ENCODE assay signal across 12 cellular contexts in the genomic region with DNA sequence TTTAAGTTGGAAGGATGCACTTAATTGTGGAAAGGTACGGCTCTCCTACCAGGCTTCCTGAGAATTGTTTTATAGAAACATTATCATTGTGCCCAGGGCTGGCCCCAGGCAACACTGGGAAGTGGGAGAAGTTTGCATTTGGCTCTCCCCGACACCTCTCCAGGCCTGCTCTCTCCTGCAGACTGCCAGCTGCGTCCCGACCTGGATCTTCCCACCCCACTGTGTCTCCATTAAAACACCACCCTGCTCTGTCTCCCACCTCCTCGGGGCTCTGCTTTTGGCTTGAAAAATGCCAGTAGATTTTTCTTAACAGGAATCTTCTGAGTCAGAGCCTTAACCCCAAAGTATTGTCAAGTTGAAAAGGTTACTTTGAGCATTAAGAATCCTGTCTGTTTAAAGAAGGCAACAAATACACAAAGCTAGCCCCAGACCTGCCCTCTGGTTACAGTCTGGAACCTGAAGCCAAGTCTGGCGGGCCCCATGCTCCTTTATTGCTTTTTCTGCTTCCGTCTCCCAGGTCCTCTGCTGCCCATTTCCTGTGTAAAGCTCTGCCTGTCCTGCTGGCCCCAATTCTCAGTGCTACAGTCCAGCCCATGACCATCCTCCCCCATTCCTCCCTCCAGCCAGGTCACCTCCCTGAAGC.
DNase-seq lines count a peak whose midpoint lies in the region; ATAC-seq and TF ChIP-seq lines count a peak whose summit lies in the region.
"Had no signal": no experiment of that assay in that cellular context is flagged by ENCODE, and none has a peak within 500 bp of the region (broad histone marks: within the 10 kb centered on the region; RNA-seq: fewer than 3 reads in every experiment).

No MANE protein-coding gene starts in this region.

- H3K9me3 Mint-ChIP-seq in neural crest cell, result peaks cover 7% of the 10 kb centered on the region
- no peaks in the 10 kb centered on the region for H3K9me3 Mint-ChIP-seq in stimulated activated memory B cell treated with anti-CD40 and anti-IgM and Interleukin-4, amounts not matched to agents 10 μg/mL and 1 μg/mL and 100 μg/mL, for 72 hours
- H3K9me3 Mint-ChIP-seq in activated CD4-positive, alpha-beta memory T cell treated with anti-CD3 and anti-CD28 coated beads for 36 hours, result no peaks in the 10 kb centered on the region

- POLR2A ChIA-PET in activated CD4-positive, alpha-beta memory T cell treated with anti-CD3 and anti-CD28 coated beads for 36 hours (lab: Charles Lee), result no interaction called here

- no peaks in the 10 kb centered on the region for H3K36me3 Mint-ChIP-seq in neural crest cell (ENCODE audit: low read depth)
- no peaks in the 10 kb centered on the region for H3K36me3 Mint-ChIP-seq in stimulated activated memory B cell treated with anti-CD40 and anti-IgM and Interleukin-4, amounts not matched to agents 10 μg/mL and 1 μg/mL and 100 μg/mL, for 72 hours
- H3K36me3 Mint-ChIP-seq in activated CD4-positive, alpha-beta memory T cell treated with anti-CD3 and anti-CD28 coated beads for 36 hours, result no peaks in the 10 kb centered on the region
- H3K36me3 Mint-ChIP-seq: CD4-positive, CD25-positive, alpha-beta regulatory T cell had no signal

- intact Hi-C loops in posterior cingulate gyrus (cut with DNase I), result loop anchor here (5.0 kb wide), 1 partner anchor 786 kb away; no protein-coding TSS in a partner anchor
- intact Hi-C loops in activated CD4-positive, alpha-beta memory T cell treated with anti-CD3 and anti-CD28 coated beads for 36 hours (cut with micrococcal nuclease), result no loop called here

- H3K4me3 ChIP-seq in fibroblast of villous mesenchyme (ENCODE audit: low read depth, low read length), result no peak overlapping the region
- H3K4me3 ChIP-seq: GM23248 had no signal

- H3K4me3 Mint-ChIP-seq in neural crest cell, result no peak overlapping the region
- no peak overlapping the region for H3K4me3 Mint-ChIP-seq in stimulated activated memory B cell treated with anti-CD40 and anti-IgM and Interleukin-4, amounts not matched to agents 10 μg/mL and 1 μg/mL and 100 μg/mL, for 72 hours
- H3K4me3 Mint-ChIP-seq in activated CD4-positive, alpha-beta memory T cell treated with anti-CD3 and anti-CD28 coated beads for 36 hours, result no peak overlapping the region
- H3K4me3 Mint-ChIP-seq: B cell; CD4-positive, CD25-positive, alpha-beta regulatory T cell had no signal

- TF ChIP-seq CTCF in fibroblast of villous mesenchyme (IDR thresholded peaks at IDR 0.05; ENCODE audit: insufficient read depth, low read depth, low read length), result no peak
- TF ChIP-seq CTCF in neural crest cell (conservative IDR thresholded peaks at IDR 0.05), result no peak
- TF ChIP-seq CTCF in omental fat pad (IDR thresholded peaks at IDR 0.05), result no peak

- ATAC-seq in stimulated activated memory B cell treated with anti-CD40 and anti-IgM and Interleukin-4, amounts not matched to agents 10 μg/mL and 1 μg/mL and 100 μg/mL, for 72 hours, result peak; percentile 10
- ATAC-seq in omental fat pad (ENCODE audit: low FRiP score), result no peak

- H3K27ac Mint-ChIP-seq in neural crest cell (ENCODE audit: unreplicated experiment), result peak overlapping the region; percentile 80
- no peak overlapping the region for H3K27ac Mint-ChIP-seq in stimulated activated memory B cell treated with anti-CD40 and anti-IgM and Interleukin-4, amounts not matched to agents 10 μg/mL and 1 μg/mL and 100 μg/mL, for 72 hours
- H3K27ac Mint-ChIP-seq in activated CD4-positive, alpha-beta memory T cell treated with anti-CD3 and anti-CD28 coated beads for 36 hours, result no peak overlapping the region
- H3K27ac Mint-ChIP-seq: B cell; CD4-positive, CD25-positive, alpha-beta regulatory T cell had no signal

- no peaks in the 10 kb centered on the region for H3K27me3 Mint-ChIP-seq in neural crest cell (ENCODE audit: low read depth)
- peaks cover 9% of the 10 kb centered on the region for H3K27me3 Mint-ChIP-seq in stimulated activated memory B cell treated with anti-CD40 and anti-IgM and Interleukin-4, amounts not matched to agents 10 μg/mL and 1 μg/mL and 100 μg/mL, for 72 hours
- H3K27me3 Mint-ChIP-seq in activated CD4-positive, alpha-beta memory T cell treated with anti-CD3 and anti-CD28 coated beads for 36 hours, result peaks cover 1% of the 10 kb centered on the region
- H3K27me3 Mint-ChIP-seq: B cell; CD4-positive, CD25-positive, alpha-beta regulatory T cell had no signal

- CTCF ChIA-PET in activated CD4-positive, alpha-beta memory T cell treated with anti-CD3 and anti-CD28 coated beads for 36 hours (lab: Charles Lee), result interaction anchor here (0.5 kb wide), 1 partner anchor 546 kb away, joined by 3 read pairs; no protein-coding TSS in a partner anchor

- H3K4me1 Mint-ChIP-seq in neural crest cell, result peaks cover 55% of the 10 kb centered on the region
- no peaks in the 10 kb centered on the region for H3K4me1 Mint-ChIP-seq in stimulated activated memory B cell treated with anti-CD40 and anti-IgM and Interleukin-4, amounts not matched to agents 10 μg/mL and 1 μg/mL and 100 μg/mL, for 72 hours
- no peaks in the 10 kb centered on the region for H3K4me1 Mint-ChIP-seq in activated CD4-positive, alpha-beta memory T cell treated with anti-CD3 and anti-CD28 coated beads for 36 hours (ENCODE audit: low read depth)
- H3K4me1 Mint-ChIP-seq: B cell; CD4-positive, CD25-positive, alpha-beta regulatory T cell had no signal

- DNase-seq in amniotic epithelial cell (ENCODE audit: low read depth), result peak; percentile 54
- DNase-seq in fibroblast of villous mesenchyme (ENCODE audit: low read depth), result peak; percentile 33
- DNase-seq in neural crest cell (ENCODE audit: low read depth, low spot score), result no peak
- DNase-seq in omental fat pad (ENCODE audit: low spot score), result no peak
- DNase-seq in posterior cingulate gyrus, result no peak
- DNase-seq in activated CD4-positive, alpha-beta memory T cell treated with anti-CD3 and anti-CD28 coated beads for 36 hours, result no peak
- DNase-seq: CD4-positive, CD25-positive, alpha-beta regulatory T cell; NCI-H1436 treated with DMSO at 0.1 percent for 48 hours; NCI-H2081 treated with DMSO at 0.1 percent for 48 hours had no signal

Comparison
In these comparisons a context has a peak if more than half of its experiments do, and no peak if none do; other contexts are left out.
1. DNase-seq: peak in amniotic epithelial cell (single experiment) and fibroblast of villous mesenchyme (single experiment); none in neural crest cell (single experiment), omental fat pad (single experiment), posterior cingulate gyrus (0 of 10) and activated CD4-positive, alpha-beta memory T cell treated with anti-CD3 and anti-CD28 coated beads for 36 hours (single experiment).